In the genomic region with DNA sequence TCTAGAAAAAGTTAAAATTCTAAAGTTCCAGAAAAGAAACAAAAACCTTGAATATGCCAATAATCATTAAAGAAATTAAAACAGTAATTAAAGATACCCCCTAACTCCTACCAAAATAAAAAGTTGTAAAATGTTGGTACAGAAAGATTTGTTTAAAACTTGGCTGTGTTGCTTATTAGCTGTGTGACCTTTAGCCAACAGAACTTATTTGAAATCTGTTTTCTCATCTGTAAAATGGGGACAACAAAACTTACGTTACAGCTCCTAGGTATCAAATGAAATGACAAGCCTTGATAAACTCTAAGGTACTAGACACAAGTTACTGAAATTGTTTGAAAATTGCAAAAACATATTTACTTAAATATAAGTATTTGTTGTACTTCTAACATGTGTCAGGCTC, we compare ENCODE assay signal across 24 cellular contexts.
"Had no signal": no experiment of that assay in that cellular context is flagged by ENCODE, and none has a peak within 500 bp of the region (broad histone marks: within the 10 kb centered on the region; RNA-seq: fewer than 3 reads in every experiment).

No MANE protein-coding gene starts in this region.

- H3K4me1 ChIP-seq: psoas muscle, tibial artery had no signal

- H3K27me3 ChIP-seq: esophagus muscularis mucosa, hepatocyte, pancreas, right atrium auricular region, tibial artery had no signal

- DNase-seq: activated CD4-positive, alpha-beta T cell treated with anti-CD3 and anti-CD28 coated beads, Interleukin-2, amount 50 U/mL, for 1 hour; activated CD8-positive, alpha-beta memory T cell treated with anti-CD3 and anti-CD28 coated beads for 24 hours; activated CD8-positive, alpha-beta memory T cell treated with anti-CD3 and anti-CD28 coated beads, Interleukin-2, amount 50 U/mL, for 4 hours; activated effector memory CD4-positive, alpha-beta T cell treated with Interleukin-2 at 50 U/mL for 16 hours; activated naive CD4-positive, alpha-beta T cell treated with anti-CD3 and anti-CD28 coated beads for 36 hours; activated T-cell treated with anti-CD3 and anti-CD28 coated beads, Interleukin-2, amount 50 U/mL, for 4 hours; aorta; dermis blood vessel endothelial cell; effector CD8-positive, alpha-beta T cell; glutamatergic neuron; left ventricle myocardium inferior; mammary epithelial cell; pancreas; psoas muscle; stimulated activated CD4-positive, alpha-beta T cell treated with anti-CD3 and anti-CD28 coated beads, Interleukin-1b, Interleukin-23, amount 100 ng/mL, for 48 hours; stimulated activated naive CD8-positive, alpha-beta T cell treated with anti-CD3 and anti-CD28 coated beads, Interleukin-15, amount 100 ng/mL, for 72 hours; tibial artery had no signal

- H3K27me3 Mint-ChIP-seq: brain; stimulated activated naive CD8-positive, alpha-beta T cell treated with anti-CD3 and anti-CD28 coated beads, Interleukin-15, amount 100 ng/mL, for 72 hours had no signal

- ATAC-seq: activated T-cell treated with anti-CD3 and anti-CD28 coated beads, Interleukin-2, amount 50 U/mL, for 4 hours; pancreas; psoas muscle; stimulated activated naive CD8-positive, alpha-beta T cell treated with anti-CD3 and anti-CD28 coated beads, Interleukin-15, amount 100 ng/mL, for 72 hours had no signal

- H3K9me3 ChIP-seq: esophagus muscularis mucosa, left ventricle myocardium inferior, pancreas, psoas muscle, right atrium auricular region, tibial artery had no signal

- H3K4me3 Mint-ChIP-seq: activated naive CD4-positive, alpha-beta T cell treated with anti-CD3 and anti-CD28 coated beads for 36 hours; activated T-cell treated with anti-CD3 and anti-CD28 coated beads, Interleukin-2, amount 50 U/mL, for 4 hours; brain; nephron; stimulated activated naive CD8-positive, alpha-beta T cell treated with anti-CD3 and anti-CD28 coated beads, Interleukin-15, amount 100 ng/mL, for 72 hours; T-helper 2 cell treated with Interferon-gamma antibody and Interleukin-4, amounts not matched to agents 5 μg/mL and 100 μg/mL, for 36 hours had no signal

- H3K27ac Mint-ChIP-seq: brain; nephron; T-helper 2 cell treated with Interferon-gamma antibody and Interleukin-4, amounts not matched to agents 5 μg/mL and 100 μg/mL, for 36 hours had no signal

- H3K36me3 ChIP-seq: pancreas had no signal

- H3K9me3 Mint-ChIP-seq: activated naive CD4-positive, alpha-beta T cell treated with anti-CD3 and anti-CD28 coated beads for 36 hours; activated T-cell treated with anti-CD3 and anti-CD28 coated beads, Interleukin-2, amount 50 U/mL, for 4 hours; nephron; stimulated activated naive CD8-positive, alpha-beta T cell treated with anti-CD3 and anti-CD28 coated beads, Interleukin-15, amount 100 ng/mL, for 72 hours; T-helper 2 cell treated with Interferon-gamma antibody and Interleukin-4, amounts not matched to agents 5 μg/mL and 100 μg/mL, for 36 hours had no signal

- H3K4me3 ChIP-seq: esophagus muscularis mucosa, hepatocyte, left ventricle myocardium inferior, pancreas, psoas muscle, right atrium auricular region, tibial artery had no signal

- H3K27ac ChIP-seq: esophagus muscularis mucosa, hepatocyte, left ventricle myocardium inferior, pancreas, psoas muscle, right atrium auricular region, tibial artery, VCaP had no signal

- H3K4me1 Mint-ChIP-seq: brain; nephron; stimulated activated naive CD8-positive, alpha-beta T cell treated with anti-CD3 and anti-CD28 coated beads, Interleukin-15, amount 100 ng/mL, for 72 hours had no signal
